7 cellular contexts compared by ENCODE assay signal in the genomic region with DNA sequence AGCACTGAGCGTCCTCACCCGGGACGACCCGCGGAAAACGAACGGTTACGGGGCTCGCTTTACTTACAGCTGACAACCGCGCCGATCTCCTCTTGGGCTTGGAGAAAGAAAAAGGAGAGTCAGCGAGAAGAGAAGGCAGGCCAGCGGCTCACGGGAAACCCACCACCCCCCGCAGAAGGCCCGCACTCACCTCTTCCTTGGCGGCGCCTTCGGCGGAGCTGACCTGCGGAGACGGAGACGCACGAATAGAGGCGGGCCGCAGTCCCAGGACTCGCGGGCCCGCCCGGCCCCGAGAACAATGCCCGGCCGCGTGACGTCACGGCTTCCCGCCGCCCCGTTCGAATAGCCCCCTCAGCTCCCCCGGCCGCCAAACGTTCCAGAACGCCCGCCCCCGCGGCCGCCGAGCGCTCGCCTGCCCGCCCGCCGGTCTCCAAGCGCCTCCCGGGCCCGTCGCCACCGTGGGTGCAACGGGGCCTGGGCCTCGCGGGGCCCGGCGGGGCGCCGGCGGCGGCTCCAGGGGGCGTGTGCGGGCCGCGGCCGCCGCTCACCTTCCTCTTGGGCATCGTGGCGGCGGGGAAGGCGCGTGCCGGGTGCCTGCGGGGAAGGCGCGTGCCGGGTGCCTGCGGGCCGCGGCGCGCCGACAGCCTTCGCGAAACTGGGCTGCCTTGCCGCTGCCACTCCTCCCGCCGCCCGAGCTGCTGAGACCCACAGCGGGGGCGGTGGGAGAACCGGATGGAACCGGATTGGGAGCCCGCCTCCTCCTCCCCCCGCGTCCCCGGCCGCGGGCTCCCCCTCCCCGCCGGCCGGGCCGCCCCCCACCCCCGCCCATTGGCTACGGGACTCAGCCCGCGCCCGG. TPM values are rescaled to one million over a fixed set of nuclear protein-coding genes. Genes with fewer than 3 reads are reported as not detected.
DNase-seq lines count a peak whose midpoint lies in the region; ATAC-seq, FAIRE-seq and TF ChIP-seq lines count a peak whose summit lies in the region.

A gene with protein sequence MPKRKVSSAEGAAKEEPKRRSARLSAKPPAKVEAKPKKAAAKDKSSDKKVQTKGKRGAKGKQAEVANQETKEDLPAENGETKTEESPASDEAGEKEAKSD (minus strand): TSS at position 734 of the 856 bp plus-strand sequence. CDS start 171 bp downstream, at position 563.

- H3K27ac ChIP-seq in astrocyte (ENCODE audit: low read depth, low read length): peak within 1 kb of the TSS; percentile 91

- ATAC-seq in GM18508 (IDR thresholded peaks at IDR 0.05; ENCODE audit: insufficient read depth, unreplicated experiment): peak; percentile 28
- ATAC-seq in HG02981 (IDR thresholded peaks at IDR 0.05; ENCODE audit: unreplicated experiment): peak; percentile 46
- peak; percentile 83 for ATAC-seq in sciatic nerve

- H3K4me3 ChIP-seq in astrocyte (ENCODE audit: insufficient read depth, low read depth, low read length): peak within 1 kb of the TSS; percentile 94

- TF ChIP-seq CTCF in astrocyte (IDR thresholded peaks at IDR 0.05; ENCODE audit: insufficient read depth, low read depth, low read length): no peak

- peaks cover 46% of the 10 kb centered on the region for H4K20me1 ChIP-seq in astrocyte (ENCODE audit: insufficient read depth, low read length)

- peaks cover 48% of the 10 kb centered on the region for H3K79me2 ChIP-seq in astrocyte (ENCODE audit: insufficient read depth, low read length)

- peaks cover 29% of the 10 kb centered on the region for H3K36me3 ChIP-seq in astrocyte (ENCODE audit: insufficient read depth, low read length)

- peak within 1 kb of the TSS; percentile 95 for H3K27ac Mint-ChIP-seq in astrocyte (ENCODE audit: unreplicated experiment)

- intact Hi-C loops in sciatic nerve (cut with DNase I): no loop called here

- H3K4me2 ChIP-seq in astrocyte (ENCODE audit: low read length): peak within 1 kb of the TSS; percentile 90

- peaks cover 15% of the 10 kb centered on the region for H3K4me1 Mint-ChIP-seq in astrocyte (ENCODE audit: low read depth, unreplicated experiment)

- peaks cover 11% of the 10 kb centered on the region for H3K36me3 Mint-ChIP-seq in astrocyte (ENCODE audit: low read depth, unreplicated experiment)

- peak within 1 kb of the TSS; percentile 96 for H2AFZ ChIP-seq in astrocyte (ENCODE audit: low read depth, low read length)

- no peak for FAIRE-seq in astrocyte (lab: Jason Lieb, UNC)

- H3K4me3 Mint-ChIP-seq in astrocyte (ENCODE audit: unreplicated experiment): peak within 1 kb of the TSS; percentile 94

- H3K27me3 ChIP-seq in astrocyte (ENCODE audit: insufficient read depth, low read length): no peaks in the 10 kb centered on the region

- H3K4me1 ChIP-seq in astrocyte (ENCODE audit: insufficient read depth, low read length): peaks cover 20% of the 10 kb centered on the region

- no peaks in the 10 kb centered on the region for H3K27me3 Mint-ChIP-seq in astrocyte (ENCODE audit: low read depth, unreplicated experiment)

- H3K9me3 ChIP-seq in astrocyte (ENCODE audit: insufficient read depth, low read depth, low read length): no peaks in the 10 kb centered on the region

- peak within 1 kb of the TSS; percentile 99 for H3K9ac ChIP-seq in astrocyte (ENCODE audit: low read length)

- DNase-seq in NCI-H2029 treated with DMSO at 0.1 percent for 48 hours (lab: John Stamatoyannopoulos, UW): peak; percentile 74
- peak; percentile 85 for DNase-seq in T-helper 22 cell (ENCODE audit: low read depth)
- peak; percentile 66 for DNase-seq in astrocyte (ENCODE audit: low read depth)
- peak; percentile 54 to 92 for DNase-seq in hippocampal formation (lab: John Stamatoyannopoulos, UW)
- DNase-seq in sciatic nerve (ENCODE audit: low spot score): peak; percentile 93

- H3K9me3 Mint-ChIP-seq in astrocyte (ENCODE audit: unreplicated experiment): no peaks in the 10 kb centered on the region

RNA-seq across cellular contexts. Expression of the gene that starts here (rescaled TPM):
- 259 and 272 TPM in 2 replicates for total RNA-seq in astrocyte
- total RNA-seq in sciatic nerve: 116 TPM

Comparison
In these comparisons a context has a peak if more than half of its experiments do, and no peak if none do; other contexts are left out.
1. Peak in every context shown above with its lines: DNase-seq, ATAC-seq, H3K4me3 ChIP-seq and H3K27ac ChIP-seq.
2. ATAC-seq: peak in every context shown above with its lines; median percentile 83 in sciatic nerve; 46 in HG02981; 28 in GM18508.